ENCODE assay signal across 20 cellular contexts in the genomic region with DNA sequence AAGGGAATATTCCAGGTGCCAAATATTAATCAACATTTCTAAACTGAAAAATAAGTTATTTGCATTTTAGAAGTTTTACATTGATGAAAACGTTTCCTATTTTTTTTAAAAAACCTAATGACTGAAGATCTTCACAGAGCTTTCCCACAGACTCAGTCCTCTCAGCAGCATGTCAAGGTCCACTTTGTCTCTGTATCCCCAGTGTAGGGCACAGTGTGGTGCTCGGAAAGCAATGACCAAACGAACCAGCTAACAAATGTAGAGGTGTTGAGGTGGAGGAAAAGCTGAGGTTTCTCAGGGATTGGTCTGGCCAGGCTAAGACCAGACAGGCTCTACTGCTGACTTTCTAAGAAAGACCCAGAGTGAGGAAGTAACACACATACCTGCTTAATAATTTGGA.
"Had no signal": no experiment of that assay in that cellular context is flagged by ENCODE, and none has a peak within 500 bp of the region (broad histone marks: within the 10 kb centered on the region; RNA-seq: fewer than 3 reads in every experiment).

No MANE protein-coding gene starts in this region.

- H3K4me3 Mint-ChIP-seq: dendritic cell treated with granulocyte-macrophage colony-stimulating factor and Interleukin-4, amounts not matched to agents 40 ng/mL and 50 ng/mL, for 4 days; nephron progenitor cell; stimulated activated naive CD8-positive, alpha-beta T cell treated with anti-CD3 and anti-CD28 coated beads, Interleukin-15, amount 100 ng/mL, for 72 hours had no signal

- H3K27ac ChIP-seq: esophagus squamous epithelium, gastroesophageal sphincter, left ventricle myocardium inferior, psoas muscle, thoracic aorta, transverse colon had no signal

- H3K36me3 ChIP-seq: thoracic aorta, transverse colon had no signal

- DNase-seq: esophagus squamous epithelium; glutamatergic neuron; left ventricle myocardium inferior; mesenchymal stem cell; nephron progenitor cell; psoas muscle; retina; spleen; stimulated activated CD4-positive, alpha-beta T cell treated with anti-CD3 and anti-CD28 coated beads, Interleukin-15, amount 100 ng/mL, for 24 hours; stimulated activated CD4-positive, alpha-beta T cell treated with anti-CD3 and anti-CD28 coated beads, Interleukin-1b, Interleukin-23, amount 100 ng/mL, for 48 hours; stimulated activated naive CD8-positive, alpha-beta T cell treated with anti-CD3 and anti-CD28 coated beads, Interleukin-15, amount 100 ng/mL, for 72 hours; transverse colon had no signal

- H3K4me1 ChIP-seq: psoas muscle, transverse colon had no signal

- ATAC-seq: gastroesophageal sphincter; psoas muscle; stimulated activated naive CD8-positive, alpha-beta T cell treated with anti-CD3 and anti-CD28 coated beads, Interleukin-15, amount 100 ng/mL, for 72 hours had no signal

- H3K9me3 Mint-ChIP-seq: dendritic cell treated with granulocyte-macrophage colony-stimulating factor and Interleukin-4, amounts not matched to agents 40 ng/mL and 50 ng/mL, for 4 days; naive B cell; stimulated activated naive B cell treated with anti-CD40 and anti-IgM and Interleukin-4, amounts not matched to agents 10 μg/mL and 1 μg/mL and 100 μg/mL, for 72 hours; stimulated activated naive CD8-positive, alpha-beta T cell treated with anti-CD3 and anti-CD28 coated beads, Interleukin-15, amount 100 ng/mL, for 72 hours had no signal

- H3K27me3 Mint-ChIP-seq: dendritic cell treated with granulocyte-macrophage colony-stimulating factor and Interleukin-4, amounts not matched to agents 40 ng/mL and 50 ng/mL, for 4 days; naive B cell; stimulated activated naive B cell treated with anti-CD40 and anti-IgM and Interleukin-4, amounts not matched to agents 10 μg/mL and 1 μg/mL and 100 μg/mL, for 72 hours; stimulated activated naive CD8-positive, alpha-beta T cell treated with anti-CD3 and anti-CD28 coated beads, Interleukin-15, amount 100 ng/mL, for 72 hours had no signal

- H3K27ac Mint-ChIP-seq: dendritic cell treated with granulocyte-macrophage colony-stimulating factor and Interleukin-4, amounts not matched to agents 40 ng/mL and 50 ng/mL, for 4 days; nephron progenitor cell; stimulated activated naive CD8-positive, alpha-beta T cell treated with anti-CD3 and anti-CD28 coated beads, Interleukin-15, amount 100 ng/mL, for 72 hours had no signal

- H3K4me3 ChIP-seq: left ventricle myocardium inferior, lung, psoas muscle had no signal

- FAIRE-seq: colon, keratinocyte had no signal

- H3K9me3 ChIP-seq: esophagus squamous epithelium, gastroesophageal sphincter, left ventricle myocardium inferior, psoas muscle, spleen, thoracic aorta, transverse colon had no signal

- H3K27me3 ChIP-seq: esophagus squamous epithelium, gastroesophageal sphincter, spleen, transverse colon had no signal
